ENCODE assay signal across 3 cellular contexts in genomic region chr15:95590533-95591044, GRCh38.
TF ChIP-seq lines count a peak whose summit lies in the region.

No MANE protein-coding gene starts in this region.

TF ChIP-seq in SK-N-SH, 30 proteins besides CTCF, POLR2A, EP300 and RAD21:
- TF ChIP-seq RXRA (IDR thresholded peaks at IDR 0.05; ENCODE audit: borderline replicate concordance, low read depth) = no peak

TF ChIP-seq in SK-N-SH treated with all-trans-retinoic acid at 6 μM for 48 hours, 23 proteins besides CTCF, POLR2A, EP300 and RAD21 (continued from another document):
- TF ChIP-seq ESRRG (CRISPR knock-in tag; IDR thresholded peaks at IDR 0.05) (no peak), OSR1 (CRISPR knock-in tag; IDR thresholded peaks at IDR 0.05) (no peak), BACH2 (CRISPR knock-in tag; IDR thresholded peaks at IDR 0.05; ENCODE audit: borderline replicate concordance) (no peak), POU6F1 (CRISPR knock-in tag; IDR thresholded peaks at IDR 0.05; ENCODE audit: borderline replicate concordance, low read depth) (no peak), CSDC2 (CRISPR knock-in tag; IDR thresholded peaks at IDR 0.05) (no peak), PPARA (CRISPR knock-in tag; IDR thresholded peaks at IDR 0.05; ENCODE audit: borderline replicate concordance) (no peak), CREB5 (CRISPR knock-in tag; IDR thresholded peaks at IDR 0.05; ENCODE audit: low read depth) (no peak), ARNTL (CRISPR knock-in tag; IDR thresholded peaks at IDR 0.05; ENCODE audit: borderline replicate concordance, low read depth) (no peak), ZNF565 (CRISPR knock-in tag; conservative IDR thresholded peaks at IDR 0.05; ENCODE audit: low read depth) (no peak), TOX (CRISPR knock-in tag; IDR thresholded peaks at IDR 0.05; ENCODE audit: borderline replicate concordance) (no peak), PATZ1 (CRISPR knock-in tag; IDR thresholded peaks at IDR 0.05; ENCODE audit: borderline replicate concordance) (no peak), ISL1 (CRISPR knock-in tag; IDR thresholded peaks at IDR 0.05) (no peak), RARB (CRISPR knock-in tag; IDR thresholded peaks at IDR 0.05) (no peak), TCF4 (CRISPR knock-in tag; IDR thresholded peaks at IDR 0.05; ENCODE audit: borderline replicate concordance) (no peak), ZNF70 (CRISPR knock-in tag; IDR thresholded peaks at IDR 0.05) (no peak), ZFP30 (CRISPR knock-in tag; IDR thresholded peaks at IDR 0.05) (no peak), ZC3H10 (CRISPR knock-in tag; IDR thresholded peaks at IDR 0.05) (no peak), SNAI2 (CRISPR knock-in tag; IDR thresholded peaks at IDR 0.05) (no peak), ZFP3 (CRISPR knock-in tag; IDR thresholded peaks at IDR 0.05) (no peak)

TF ChIP-seq in endothelial cell of umbilical vein, 7 proteins besides CTCF, POLR2A, EP300 and RAD21:
- TF ChIP-seq FOS (IDR thresholded peaks at IDR 0.05; ENCODE audit: borderline replicate concordance, insufficient read depth, low read length) (peak; percentile 40), JUN (IDR thresholded peaks at IDR 0.05; ENCODE audit: borderline replicate concordance, insufficient read depth, insufficient read length, low read depth) (no peak)
